Comparison of ENCODE assay signal across 30 cellular contexts in genomic region chr9:108436470-108436869, GRCh38.
"Had no signal": no experiment of that assay in that cellular context is flagged by ENCODE, and none has a peak within 500 bp of the region (broad histone marks: within the 10 kb centered on the region; RNA-seq: fewer than 3 reads in every experiment).

No MANE protein-coding gene starts in this region.

- H3K4me3 Mint-ChIP-seq: activated B cell treated with CpG ODN at 0.5 μM for 24 hours; activated CD4-positive, alpha-beta T cell treated with anti-CD3 and anti-CD28 coated beads, Interleukin-2, amount 10 ng/mL, durations not matched to agents 24 days and 14 days; activated CD8-positive, alpha-beta memory T cell treated with anti-CD3 and anti-CD28 coated beads, Interleukin-2, amount 10 ng/mL, durations not matched to agents 7 days and 5 days; activated naive CD4-positive, alpha-beta T cell treated with anti-CD3 and anti-CD28 coated beads for 36 hours; activated naive CD8-positive, alpha-beta T cell; activated T-helper 17 cell treated with anti-CD3 and anti-CD28 coated beads, Interleukin-2, amount 50 U/mL, for 72 hours; T-helper 17 cell had no signal

- H3K27ac ChIP-seq: SJCRH30 had no signal

- FAIRE-seq: TTC549 had no signal

- DNase-seq: activated B cell treated with CpG ODN at 0.5 μM for 24 hours; activated CD4-positive, alpha-beta T cell treated with anti-CD3 and anti-CD28 coated beads for 1 hour; activated CD4-positive, alpha-beta T cell treated with anti-CD3 and anti-CD28 coated beads, Interleukin-2, amount 10 ng/mL, durations not matched to agents 24 days and 14 days; activated CD4-positive, alpha-beta T cell treated with anti-CD3 and anti-CD28 coated beads, Interleukin-2, amount 50 U/mL, for 48 hours; activated CD8-positive, alpha-beta memory T cell treated with anti-CD3 and anti-CD28 coated beads, Interleukin-2, amount 10 ng/mL, durations not matched to agents 7 days and 5 days; activated gamma-delta T cell; activated naive CD4-positive, alpha-beta T cell treated with anti-CD3 and anti-CD28 coated beads for 36 hours; activated T-cell treated with anti-CD3 and anti-CD28 coated beads for 4 hours; activated T-cell treated with anti-CD3 and anti-CD28 coated beads, Interleukin-2, amount 50 U/mL, for 48 hours; amygdala; cerebellar nuclear complex; MG63; NCI-H1092 treated with DMSO at 0.1 percent for 48 hours; NCI-H1417 treated with DMSO at 0.1 percent for 48 hours; NCI-H1694; NCI-H2029 treated with DMSO at 0.1 percent for 48 hours; NCI-H345; NCI-H510A; NCI-H526 treated with DMSO at 0.1 percent for 48 hours; NCI-H82; RPMI8226; SJCRH30; T-helper 17 cell; T-helper 9 cell had no signal

- H3K27ac Mint-ChIP-seq: activated B cell treated with CpG ODN at 0.5 μM for 24 hours; activated CD4-positive, alpha-beta T cell treated with anti-CD3 and anti-CD28 coated beads, Interleukin-2, amount 10 ng/mL, durations not matched to agents 24 days and 14 days; activated CD8-positive, alpha-beta memory T cell treated with anti-CD3 and anti-CD28 coated beads, Interleukin-2, amount 10 ng/mL, durations not matched to agents 7 days and 5 days; activated naive CD4-positive, alpha-beta T cell treated with anti-CD3 and anti-CD28 coated beads for 36 hours; activated naive CD8-positive, alpha-beta T cell; activated T-helper 17 cell treated with anti-CD3 and anti-CD28 coated beads, Interleukin-2, amount 50 U/mL, for 72 hours; T-helper 17 cell had no signal

- ATAC-seq: activated CD8-positive, alpha-beta memory T cell treated with anti-CD3 and anti-CD28 coated beads, Interleukin-2, amount 10 ng/mL, durations not matched to agents 7 days and 5 days; activated T-helper 17 cell treated with anti-CD3 and anti-CD28 coated beads, Interleukin-2, amount 50 U/mL, for 72 hours; Panc1; Right ventricle myocardium inferior; SK-N-SH treated with all-trans-retinoic acid at 6 μM for 48 hours; T-helper 17 cell had no signal

- H3K27me3 Mint-ChIP-seq: activated B cell treated with CpG ODN at 0.5 μM for 24 hours; activated CD4-positive, alpha-beta T cell treated with anti-CD3 and anti-CD28 coated beads, Interleukin-2, amount 10 ng/mL, durations not matched to agents 24 days and 14 days; activated CD8-positive, alpha-beta memory T cell treated with anti-CD3 and anti-CD28 coated beads, Interleukin-2, amount 10 ng/mL, durations not matched to agents 7 days and 5 days; activated T-helper 17 cell treated with anti-CD3 and anti-CD28 coated beads, Interleukin-2, amount 50 U/mL, for 72 hours; T-helper 17 cell had no signal

- H3K4me1 Mint-ChIP-seq: activated B cell treated with CpG ODN at 0.5 μM for 24 hours; activated CD4-positive, alpha-beta T cell treated with anti-CD3 and anti-CD28 coated beads, Interleukin-2, amount 10 ng/mL, durations not matched to agents 24 days and 14 days; activated CD8-positive, alpha-beta memory T cell treated with anti-CD3 and anti-CD28 coated beads, Interleukin-2, amount 10 ng/mL, durations not matched to agents 7 days and 5 days; activated T-helper 17 cell treated with anti-CD3 and anti-CD28 coated beads, Interleukin-2, amount 50 U/mL, for 72 hours; T-helper 17 cell had no signal

- H3K9me3 Mint-ChIP-seq: activated CD4-positive, alpha-beta T cell treated with anti-CD3 and anti-CD28 coated beads, Interleukin-2, amount 10 ng/mL, durations not matched to agents 24 days and 14 days; activated T-helper 17 cell treated with anti-CD3 and anti-CD28 coated beads, Interleukin-2, amount 50 U/mL, for 72 hours had no signal

- H3K36me3 Mint-ChIP-seq: activated CD8-positive, alpha-beta memory T cell treated with anti-CD3 and anti-CD28 coated beads, Interleukin-2, amount 10 ng/mL, durations not matched to agents 7 days and 5 days; activated naive CD8-positive, alpha-beta T cell had no signal

- H3K36me3 ChIP-seq: MG63, SJCRH30 had no signal

- H3K9me3 ChIP-seq: SJCRH30 had no signal

- H3K27me3 ChIP-seq: MG63 had no signal

- H3K4me3 ChIP-seq: MG63, SJCRH30 had no signal
